Comparison of ENCODE assay signal across 16 cellular contexts in genomic region chr10:49083256-49083655, GRCh38. TPM values are rescaled to one million over a fixed set of nuclear protein-coding genes. Genes with fewer than 3 reads are reported as not detected.
DNase-seq lines count a peak whose midpoint lies in the region; ATAC-seq and TF ChIP-seq lines count a peak whose summit lies in the region.
"Had no signal": no experiment of that assay in that cellular context is flagged by ENCODE, and none has a peak within 500 bp of the region (broad histone marks: within the 10 kb centered on the region; RNA-seq: fewer than 3 reads in every experiment).

No MANE protein-coding gene starts in this region.

- H3K4me1 ChIP-seq in H9 (ENCODE audit: insufficient read depth, low read length) (peaks cover 3% of the 10 kb centered on the region; the same call in 1 of the 2 replicates), sigmoid colon (peaks cover 0 to 45% (median 37%) of the 10 kb centered on the region in 4 donors)

- peaks cover 0 to 6% (median 3%) of the 10 kb centered on the region in 4 donors for H3K36me3 ChIP-seq in sigmoid colon
- H3K36me3 ChIP-seq: cardiac muscle cell had no signal

- H3K27ac Mint-ChIP-seq in H9: no peak overlapping the region
- H3K27ac Mint-ChIP-seq: naive B cell had no signal

- H3K79me2 ChIP-seq in H9 (ENCODE audit: insufficient read depth, low read length): no peaks in the 10 kb centered on the region

- no peak for TF ChIP-seq EP300 in sigmoid colon (IDR thresholded peaks at IDR 0.05)

- no peak overlapping the region for H3T11ph ChIP-seq in H9 (ENCODE audit: low read length)

- H3K18ac ChIP-seq in H9 (ENCODE audit: insufficient read length, low read depth, low read length): no peak overlapping the region

- H3K23me2 ChIP-seq in H9 (ENCODE audit: insufficient read length, low read depth, low read length, poor library complexity, severe bottlenecking): no peaks in the 10 kb centered on the region

- no peak overlapping the region for H4K91ac ChIP-seq in H9 (ENCODE audit: insufficient read length, low read depth, low read length)

- H4K20me1 ChIP-seq in H9 (ENCODE audit: control insufficient read depth, insufficient read depth, insufficient read length): no peaks in the 10 kb centered on the region

- H2BK120ac ChIP-seq in H9 (ENCODE audit: low read depth, low read length, poor library complexity, severe bottlenecking): no peak overlapping the region

- no peak for TF ChIP-seq POLR2A in sigmoid colon (IDR thresholded peaks at IDR 0.05)

- H2BK5ac ChIP-seq in H9 (ENCODE audit: insufficient read length, low read length): no peak overlapping the region

- no peak overlapping the region for H4K5ac ChIP-seq in H9 (ENCODE audit: insufficient read length, low read depth, low read length)

- H3K14ac ChIP-seq in H9 (ENCODE audit: insufficient read depth, low read length): peak overlapping the region; percentile 60; the same call in 1 of the 2 replicates

- no peak for ATAC-seq in HG03280 (IDR thresholded peaks at IDR 0.05; ENCODE audit: unreplicated experiment)

- WGBS in H9 (ENCODE audit: extremely low coverage, insufficient read length, low lambda C conversion rate): no CpG with 5 or more reads among the region's 8 CpGs
- WGBS in sigmoid colon, 2 donors: 75 to 77% methylated on average over 8 of the region's 8 CpGs

- no peak overlapping the region for H2BK12ac ChIP-seq in H9 (ENCODE audit: insufficient read length, low read depth, low read length)

- H3K27me3 ChIP-seq in H9 (ENCODE audit: insufficient read depth, low read length) (no peaks in the 10 kb centered on the region; the same call in 1 of the 2 replicates), sigmoid colon (no peaks in the 10 kb centered on the region)
- H3K27me3 ChIP-seq: cardiac muscle cell had no signal

- H3K23ac ChIP-seq in H9 (ENCODE audit: insufficient read length, low read depth, low read length): no peak overlapping the region

- H3K27ac ChIP-seq in H9 (ENCODE audit: insufficient read length, low read depth, low read length): no peak overlapping the region
- H3K27ac ChIP-seq in caudate nucleus (ENCODE audit: low read depth, low read length): peak overlapping the region; percentile 67
- H3K27ac ChIP-seq in sigmoid colon: peak overlapping the region; percentile 5 to 68 (median 53)
- H3K27ac ChIP-seq: cardiac muscle cell had no signal

- no peak overlapping the region for H2BK20ac ChIP-seq in H9 (ENCODE audit: low read depth, low read length, poor library complexity, severe bottlenecking)

- peaks cover 20% of the 10 kb centered on the region for H3K27me3 Mint-ChIP-seq in H9 (ENCODE audit: low read depth)

- no peak overlapping the region for H3K4me3 Mint-ChIP-seq in H9
- H3K4me3 Mint-ChIP-seq: naive B cell had no signal

- peaks cover 15 to 20% of the 10 kb centered on the region in 2 experiments for H3K9me3 Mint-ChIP-seq in H9

- H3K9me3 ChIP-seq in H9 (ENCODE audit: control insufficient read depth, low read depth, low read length): no peaks in the 10 kb centered on the region
- H3K9me3 ChIP-seq in sigmoid colon: peaks cover 0 to 5% (median 3%) of the 10 kb centered on the region in 4 donors

- no peak overlapping the region for H3K56ac ChIP-seq in H9 (ENCODE audit: insufficient read length, low read depth, low read length)

- H2BK15ac ChIP-seq in H9 (ENCODE audit: low read depth, low read length): no peak overlapping the region

- no peak overlapping the region for H3K4me2 ChIP-seq in H9 (ENCODE audit: insufficient read depth, insufficient read length, low read length)

- H4K8ac ChIP-seq in H9 (replicated peaks; ENCODE audit: insufficient read length, low read depth, low read length): no peak overlapping the region

- H3K4me3 ChIP-seq in sigmoid colon: no peak overlapping the region
- H3K4me3 ChIP-seq: cardiac muscle cell had no signal

- intact Hi-C loops in sigmoid colon (cut with DNase I): no loop called here

- H3K36me3 Mint-ChIP-seq in H9 (ENCODE audit: insufficient read depth in 1 of 3, low read depth in 3 of 3): peaks cover 4 to 15% (median 4%) of the 10 kb centered on the region in 3 experiments; a peak in 6 of 7 replicates

- DNase-seq in H9: no peak
- DNase-seq in caudate nucleus (lab: John Stamatoyannopoulos, UW): peak in 24 of 61 donors; percentile 8 to 70 (median 28)
- DNase-seq in inferior parietal cortex (ENCODE audit: extremely low spot score): peak; percentile 45
- no peak for DNase-seq in sigmoid colon
- no peak for DNase-seq in NCI-H748 treated with DMSO at 0.1 percent for 48 hours (lab: John Stamatoyannopoulos, UW)
- DNase-seq in dermis blood vessel endothelial cell: no peak
- no peak for DNase-seq in DMS79 (lab: John Stamatoyannopoulos, UW)
- DNase-seq: activated CD8-positive, alpha-beta memory T cell treated with anti-CD3 and anti-CD28 coated beads for 24 hours; KBM-7; naive B cell; NCI-H1694 treated with DMSO at 0.1 percent for 48 hours; stimulated activated CD4-positive, alpha-beta T cell treated with anti-CD3 and anti-CD28 coated beads, Interleukin-12 subunit alpha, Interleukin-12 subunit beta, amount 100 ng/mL, for 4 hours had no signal

- H3K9ac ChIP-seq in H9 (ENCODE audit: extremely low read depth, insufficient read length, low read length): no peak overlapping the region

- peaks cover 23 to 27% of the 10 kb centered on the region in 2 experiments for H3K4me1 Mint-ChIP-seq in H9
- H3K4me1 Mint-ChIP-seq: naive B cell had no signal

- no peak overlapping the region for H2AK5ac ChIP-seq in H9 (ENCODE audit: insufficient read length, low read length)

- TF ChIP-seq CTCF in H9 (conservative IDR thresholded peaks at IDR 0.05) (no peak), sigmoid colon (IDR thresholded peaks at IDR 0.05) (no peak)

- no peaks in the 10 kb centered on the region for H3K79me1 ChIP-seq in H9 (ENCODE audit: insufficient read depth, low read depth, low read length, poor library complexity, severe bottlenecking)

- no peak overlapping the region for H2AFZ ChIP-seq in H9 (ENCODE audit: low read length)

- H3K4ac ChIP-seq in H9 (ENCODE audit: low read depth, low read length): no peak overlapping the region

RNA-seq across cellular contexts. Expression of gene VSTM4, which starts 32.1 kb away (rescaled TPM):
- 0.35 and 0.44 TPM in 2 replicates for total RNA-seq in H9 (2021)
- 10 to 100 TPM in 2 of 4 donors, 1 to 10 TPM in 2; 9.5 to 13.3 (median 10.9) TPM for total RNA-seq in sigmoid colon
- polyA plus RNA-seq in sigmoid colon: 1 to 10 TPM in 2 of 3 donors, under 1 TPM in 1; 0.23 to 3.3 (median 1.2) TPM
- 0.56 and 1.0 TPM in 2 replicates for total RNA-seq in dermis blood vessel endothelial cell

RNA-seq across cellular contexts. Expression of gene FAM170B, which starts 50.6 kb away (rescaled TPM):
- not detected in 2 replicates for total RNA-seq in H9 (2021)
- total RNA-seq in sigmoid colon: not detected
- not detected for polyA plus RNA-seq in sigmoid colon
- total RNA-seq in dermis blood vessel endothelial cell: not detected in 2 replicates
- total RNA-seq: cardiac muscle cell had no signal
- polyA plus RNA-seq: AG04450, cardiac muscle cell, esophagus had no signal
